In the genomic region with DNA sequence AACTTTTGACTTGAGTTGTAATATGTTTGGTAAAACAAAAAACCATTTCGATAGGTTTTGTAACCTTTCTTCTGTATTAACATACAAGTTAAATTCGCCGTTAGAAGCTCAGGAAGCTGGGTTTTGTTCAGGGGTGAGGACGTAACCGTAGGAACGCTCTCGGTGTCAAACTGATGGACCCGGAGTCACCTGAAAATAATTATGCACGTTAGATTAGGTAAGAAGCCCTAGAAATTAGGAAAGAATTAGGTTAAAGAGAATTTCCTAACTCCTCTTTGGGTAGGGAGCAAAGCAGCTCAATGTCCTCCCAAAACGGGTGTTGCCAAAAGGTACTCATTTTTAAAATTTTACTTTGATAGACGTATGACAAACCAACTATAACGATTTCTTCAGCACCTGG, we compare ENCODE assay signal across 1 cellular context.
TF ChIP-seq lines count a peak whose summit lies in the region.

No MANE protein-coding gene starts in this region.

TF ChIP-seq in GM12878, 131 proteins besides CTCF, POLR2A, EP300 and RAD21 (continued from another document):
- TF ChIP-seq, protein P1, sequence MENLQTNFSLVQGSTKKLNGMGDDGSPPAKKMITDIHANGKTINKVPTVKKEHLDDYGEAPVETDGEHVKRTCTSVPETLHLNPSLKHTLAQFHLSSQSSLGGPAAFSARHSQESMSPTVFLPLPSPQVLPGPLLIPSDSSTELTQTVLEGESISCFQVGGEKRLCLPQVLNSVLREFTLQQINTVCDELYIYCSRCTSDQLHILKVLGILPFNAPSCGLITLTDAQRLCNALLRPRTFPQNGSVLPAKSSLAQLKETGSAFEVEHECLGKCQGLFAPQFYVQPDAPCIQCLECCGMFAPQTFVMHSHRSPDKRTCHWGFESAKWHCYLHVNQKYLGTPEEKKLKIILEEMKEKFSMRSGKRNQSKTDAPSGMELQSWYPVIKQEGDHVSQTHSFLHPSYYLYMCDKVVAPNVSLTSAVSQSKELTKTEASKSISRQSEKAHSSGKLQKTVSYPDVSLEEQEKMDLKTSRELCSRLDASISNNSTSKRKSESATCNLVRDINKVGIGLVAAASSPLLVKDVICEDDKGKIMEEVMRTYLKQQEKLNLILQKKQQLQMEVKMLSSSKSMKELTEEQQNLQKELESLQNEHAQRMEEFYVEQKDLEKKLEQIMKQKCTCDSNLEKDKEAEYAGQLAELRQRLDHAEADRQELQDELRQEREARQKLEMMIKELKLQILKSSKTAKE (IDR thresholded peaks at IDR 0.05; ENCODE audit: low read depth, poor library complexity, severe bottlenecking), result peak; percentile 21
